In the genomic region with DNA sequence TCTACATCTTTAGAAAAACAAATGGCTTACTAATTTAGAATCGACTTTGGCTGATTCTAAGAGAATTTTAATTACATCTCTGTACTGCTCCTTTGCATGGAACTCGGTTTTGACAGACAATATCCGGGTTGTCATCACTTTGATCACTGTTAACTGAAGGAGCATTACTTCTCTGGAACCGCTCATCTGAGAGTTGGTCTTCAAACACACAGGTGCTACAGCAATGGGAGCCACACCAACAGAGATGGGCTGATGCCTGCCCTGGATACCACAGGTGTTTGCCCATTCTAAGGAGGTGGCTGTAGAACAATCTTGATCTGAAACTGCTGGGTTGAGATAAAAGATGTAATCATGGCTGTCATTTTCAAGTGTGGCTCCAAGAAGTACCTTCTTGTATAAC, we compare ENCODE assay signal across 36 cellular contexts. TPM values are rescaled to one million over a fixed set of nuclear protein-coding genes. Genes with fewer than 3 reads are reported as not detected.
A peak's percentile ranks its signal among the peaks of the same experiment; 100 is the strongest.
DNase-seq lines count a peak whose midpoint lies in the region; ATAC-seq, FAIRE-seq and TF ChIP-seq lines count a peak whose summit lies in the region.
"Had no signal": no experiment of that assay in that cellular context is flagged by ENCODE, and none has a peak within 500 bp of the region (broad histone marks: within the 10 kb centered on the region; RNA-seq: fewer than 3 reads in every experiment).

No MANE protein-coding gene starts in this region.

- H3K27ac ChIP-seq in CD8-positive, alpha-beta T cell (ENCODE audit: low read depth, low read length), result peak overlapping the region; percentile 3
- H3K27ac ChIP-seq in K562 (ENCODE audit: extremely low read depth, low read depth, low read length), result no peak overlapping the region
- H3K27ac ChIP-seq: cardiac muscle cell, colonic mucosa, epithelial cell of prostate, lower lobe of right lung, psoas muscle, tibial artery, vagina had no signal

- peaks cover 42% of the 10 kb centered on the region for H3K79me2 ChIP-seq in K562 (ENCODE audit: control insufficient read depth, insufficient read depth, low read length)

- H3K9me1 ChIP-seq in K562 (ENCODE audit: control insufficient read depth, insufficient read depth, low read length), result no peaks in the 10 kb centered on the region

- H4K20me1 ChIP-seq in K562 (replicated peaks; ENCODE audit: control insufficient read depth, insufficient read depth, low read length), result no peaks in the 10 kb centered on the region

- intact Hi-C loops in CD8-positive, alpha-beta T cell (cut with DNase I, micrococcal nuclease), result loop anchor here in 1 of 2 experiments (2.0 kb wide), 1 partner anchor 16 kb away; no protein-coding TSS in a partner anchor
- intact Hi-C loops in K562 (cut with micrococcal nuclease), result no loop called here

- no peak overlapping the region for H2AFZ ChIP-seq in K562 (ENCODE audit: low read depth, low read length)

- peaks cover 3% of the 10 kb centered on the region for H3K36me3 ChIP-seq in CD8-positive, alpha-beta T cell (ENCODE audit: insufficient read depth, low read length)
- H3K36me3 ChIP-seq in K562 (ENCODE audit: control insufficient read depth, insufficient read depth, low read length), result peaks cover 20% of the 10 kb centered on the region; the same call in 1 of the 3 replicates
- H3K36me3 ChIP-seq: cardiac muscle cell, colonic mucosa, HAP-1, lower lobe of right lung had no signal

- no peaks in the 10 kb centered on the region for H3K27me3 ChIP-seq in CD8-positive, alpha-beta T cell (ENCODE audit: insufficient read depth, low read length)
- no peaks in the 10 kb centered on the region for H3K27me3 ChIP-seq in K562 (ENCODE audit: control insufficient read depth in 2 of 2, insufficient read depth in 2 of 2, low read length in 2 of 2)
- H3K27me3 ChIP-seq: cardiac muscle cell, colonic mucosa, tibial artery, vagina had no signal

- 77% methylated on average over 4 of the region's 4 CpGs for WGBS in K562 (ENCODE audit: insufficient coverage, low coverage, missing lambda C conversion rate)

- peaks cover 8% of the 10 kb centered on the region for H3K9me3 Mint-ChIP-seq in activated T-cell treated with anti-CD3 and anti-CD28 coated beads, Interleukin-2, amount 50 U/mL, for 24 hours
- H3K9me3 Mint-ChIP-seq in CD8-positive, alpha-beta T cell, result peaks cover 3% of the 10 kb centered on the region
- peaks cover 9% of the 10 kb centered on the region for H3K9me3 Mint-ChIP-seq in activated CD4-positive, alpha-beta memory T cell treated with anti-CD3 and anti-CD28 coated beads, Interleukin-2, amount 10 ng/mL, durations not matched to agents 7 days and 5 days

- no peak for TF ChIP-seq EP300 in K562 (IDR thresholded peaks at IDR 0.05; ENCODE audit: low read length)

- H3K4me1 Mint-ChIP-seq in activated T-cell treated with anti-CD3 and anti-CD28 coated beads, Interleukin-2, amount 50 U/mL, for 24 hours (ENCODE audit: low read depth), result peaks cover 61% of the 10 kb centered on the region
- peaks cover 65% of the 10 kb centered on the region for H3K4me1 Mint-ChIP-seq in CD8-positive, alpha-beta T cell (ENCODE audit: low read depth)
- H3K4me1 Mint-ChIP-seq in activated CD4-positive, alpha-beta memory T cell treated with anti-CD3 and anti-CD28 coated beads, Interleukin-2, amount 10 ng/mL, durations not matched to agents 7 days and 5 days, result peaks cover 30% of the 10 kb centered on the region

- no peak for TF ChIP-seq POLR2A in K562 (conservative IDR thresholded peaks at IDR 0.05)

- BruUV-seq in K562 (replicated peaks; lab: Mats Ljungman, UMichigan), result no TSS peak

- no peak for DNase-seq in activated T-cell treated with anti-CD3 and anti-CD28 coated beads, Interleukin-2, amount 50 U/mL, for 24 hours
- DNase-seq in activated T-cell treated with anti-CD3 and anti-CD28 coated beads, Interleukin-2, amount 50 U/mL, for 48 hours, result no peak
- no peak for DNase-seq in CD8-positive, alpha-beta T cell
- DNase-seq in activated CD4-positive, alpha-beta memory T cell treated with anti-CD3 and anti-CD28 coated beads, Interleukin-2, amount 10 ng/mL, durations not matched to agents 7 days and 5 days, result no peak
- DNase-seq in K562 (ENCODE audit: extremely low read depth in 1 of 4, low spot score in 3 of 4), result no peak
- no peak for DNase-seq in GM20000 (ENCODE audit: low spot score)
- DNase-seq: activated CD8-positive, alpha-beta memory T cell treated with anti-CD3 and anti-CD28 coated beads, Interleukin-2, amount 50 U/mL, for 4 hours; activated gamma-delta T cell treated with Interleukin-2 at 50 U/mL for 16 hours; aorta; Caco-2; colonic mucosa; DMS79; effector CD4-positive, alpha-beta T cell; hippocampal formation; lower lobe of right lung; midbrain; natural killer cell; NCI-H1436 treated with DMSO at 0.1 percent for 48 hours; NCI-H226; NCI-H526 treated with DMSO at 0.1 percent for 48 hours; nucleus accumbens; PC-3; psoas muscle; stimulated activated CD8-positive, alpha-beta memory T cell treated with anti-CD3 and anti-CD28 coated beads, Interleukin-4, amount 100 ng/mL, for 48 hours; tibial artery had no signal

- no peaks in the 10 kb centered on the region for H3K27me3 Mint-ChIP-seq in activated T-cell treated with anti-CD3 and anti-CD28 coated beads, Interleukin-2, amount 50 U/mL, for 24 hours
- no peaks in the 10 kb centered on the region for H3K27me3 Mint-ChIP-seq in CD8-positive, alpha-beta T cell (ENCODE audit: low read depth)
- no peaks in the 10 kb centered on the region for H3K27me3 Mint-ChIP-seq in activated CD4-positive, alpha-beta memory T cell treated with anti-CD3 and anti-CD28 coated beads, Interleukin-2, amount 10 ng/mL, durations not matched to agents 7 days and 5 days
- H3K27me3 Mint-ChIP-seq: B cell had no signal

- H3K4me3 ChIP-seq in CD8-positive, alpha-beta T cell (ENCODE audit: low read depth, low read length), result no peak overlapping the region
- no peak overlapping the region for H3K4me3 ChIP-seq in K562
- H3K4me3 ChIP-seq: cardiac muscle cell, colonic mucosa, HAP-1, lower lobe of right lung, psoas muscle, tibial artery, vagina had no signal

- CTCF ChIA-PET in CD8-positive, alpha-beta T cell (lab: Charles Lee), result interaction anchor here (0.9 kb wide), 1 partner anchor 230 kb away, joined by 3 read pairs; no protein-coding TSS in a partner anchor
- CTCF ChIA-PET in activated CD4-positive, alpha-beta memory T cell treated with anti-CD3 and anti-CD28 coated beads, Interleukin-2, amount 10 ng/mL, durations not matched to agents 7 days and 5 days (lab: Charles Lee), result no interaction called here
- CTCF ChIA-PET in K562 (lab: Yijun Ruan, JAX; ENCODE audit: low intra/inter-chr PET ratio), result no interaction called here

- H3K4me3 Mint-ChIP-seq in activated T-cell treated with anti-CD3 and anti-CD28 coated beads, Interleukin-2, amount 50 U/mL, for 24 hours, result no peak overlapping the region
- peak overlapping the region; percentile 16 for H3K4me3 Mint-ChIP-seq in CD8-positive, alpha-beta T cell
- H3K4me3 Mint-ChIP-seq in activated CD4-positive, alpha-beta memory T cell treated with anti-CD3 and anti-CD28 coated beads, Interleukin-2, amount 10 ng/mL, durations not matched to agents 7 days and 5 days, result no peak overlapping the region
- H3K4me3 Mint-ChIP-seq: B cell, natural killer cell had no signal

- H3K4me1 ChIP-seq in CD8-positive, alpha-beta T cell (ENCODE audit: insufficient read depth, low read length), result peaks cover 8% of the 10 kb centered on the region
- no peaks in the 10 kb centered on the region for H3K4me1 ChIP-seq in K562 (replicated peaks in 1 of 2; ENCODE audit: control insufficient read depth in 2 of 2, insufficient read depth in 2 of 2, low read length in 2 of 2)
- H3K4me1 ChIP-seq: Caco-2, colonic mucosa, HAP-1, lower lobe of right lung, psoas muscle, tibial artery had no signal

- in situ Hi-C loops in K562 (cut with MboI), result no loop called here

- no peak for TF ChIP-seq RAD21 in K562 (CRISPR knock-in tag; conservative IDR thresholded peaks at IDR 0.05 in 1 of 2, IDR thresholded peaks at IDR 0.05 in 1 of 2)

- no peaks in the 10 kb centered on the region for H3K9me3 ChIP-seq in CD8-positive, alpha-beta T cell (ENCODE audit: low read length)
- H3K9me3 ChIP-seq in K562 (replicated peaks; ENCODE audit: control insufficient read depth, insufficient read depth, low read depth, low read length), result no peaks in the 10 kb centered on the region
- H3K9me3 ChIP-seq: Caco-2, colonic mucosa, HAP-1, lower lobe of right lung, psoas muscle, tibial artery, vagina had no signal

- peaks cover 84% of the 10 kb centered on the region for H3K36me3 Mint-ChIP-seq in activated T-cell treated with anti-CD3 and anti-CD28 coated beads, Interleukin-2, amount 50 U/mL, for 24 hours (ENCODE audit: low read depth)
- peaks cover 48% of the 10 kb centered on the region for H3K36me3 Mint-ChIP-seq in CD8-positive, alpha-beta T cell
- H3K36me3 Mint-ChIP-seq in activated CD4-positive, alpha-beta memory T cell treated with anti-CD3 and anti-CD28 coated beads, Interleukin-2, amount 10 ng/mL, durations not matched to agents 7 days and 5 days (ENCODE audit: low read depth), result peaks cover 62% of the 10 kb centered on the region
- H3K36me3 Mint-ChIP-seq: natural killer cell had no signal

- peak; percentile 32 for FAIRE-seq in K562 (lab: Jason Lieb, UNC)
- FAIRE-seq: G401.6, HepG2 had no signal

- no peak for TF ChIP-seq CTCF in CD8-positive, alpha-beta T cell (IDR thresholded peaks at IDR 0.05)
- no peak for TF ChIP-seq CTCF in K562 (IDR thresholded peaks at IDR 0.05 in 2 of 3, conservative IDR thresholded peaks at IDR 0.05 in 1 of 3; ENCODE audit: insufficient read depth in 2 of 3, low read depth in 1 of 3, low read length in 3 of 3)
- no peak for TF ChIP-seq CTCF in GM20000 (IDR thresholded peaks at IDR 0.05; ENCODE audit: extremely low read depth, missing control alignments)

- H3K27ac Mint-ChIP-seq in activated T-cell treated with anti-CD3 and anti-CD28 coated beads, Interleukin-2, amount 50 U/mL, for 24 hours, result peak overlapping the region; percentile 87
- H3K27ac Mint-ChIP-seq in CD8-positive, alpha-beta T cell, result peak overlapping the region; percentile 92
- peak overlapping the region; percentile 80 for H3K27ac Mint-ChIP-seq in activated CD4-positive, alpha-beta memory T cell treated with anti-CD3 and anti-CD28 coated beads, Interleukin-2, amount 10 ng/mL, durations not matched to agents 7 days and 5 days
- H3K27ac Mint-ChIP-seq: B cell had no signal

- H3K4me2 ChIP-seq in K562 (ENCODE audit: insufficient read depth, low read length), result no peak overlapping the region

- no peak overlapping the region for H3K9ac ChIP-seq in K562 (ENCODE audit: insufficient read depth in 1 of 2, low read depth in 2 of 2, low read length in 2 of 2)

- POLR2A ChIA-PET in CD8-positive, alpha-beta T cell (lab: Charles Lee), result no interaction called here
- POLR2A ChIA-PET in activated CD4-positive, alpha-beta memory T cell treated with anti-CD3 and anti-CD28 coated beads, Interleukin-2, amount 10 ng/mL, durations not matched to agents 7 days and 5 days (lab: Charles Lee), result interaction anchor here (0.7 to 1.0 kb wide), 2 partner anchors 15 to 20 kb away, joined by 4 read pairs; no protein-coding TSS in a partner anchor
- POLR2A ChIA-PET in K562 (lab: Yijun Ruan, JAX), result interaction anchor here (0.5 kb wide), 1 partner anchor 43 kb away, joined by 3 read pairs; no protein-coding TSS in a partner anchor

- ATAC-seq in CD8-positive, alpha-beta T cell, result peak; percentile 40
- ATAC-seq in K562 (no peak), HG02970 (IDR thresholded peaks at IDR 0.05; ENCODE audit: low FRiP score, unreplicated experiment) (no peak), HG03095 (IDR thresholded peaks at IDR 0.05; ENCODE audit: unreplicated experiment) (no peak)
- ATAC-seq: HepG2, lower lobe of right lung, natural killer cell, PC-3, psoas muscle, sciatic nerve had no signal

RNA-seq across cellular contexts. Expression of a gene that starts 21.6 kb away (rescaled TPM):
- total RNA-seq in CD8-positive, alpha-beta T cell, result 10 to 100 TPM; 42.8 to 45.9 TPM
- 10 to 100 TPM; 46.1 to 49.6 TPM for total RNA-seq in activated CD4-positive, alpha-beta memory T cell treated with anti-CD3 and anti-CD28 coated beads, Interleukin-2, amount 10 ng/mL, durations not matched to agents 7 days and 5 days
- total RNA-seq in K562 (2011; cell fraction: chromatin; rRNA removed; ENCODE audit: low replicate concordance), result 87.8 and 153 TPM in 2 replicates
- 34.2 and 36.7 TPM in 2 replicates for total RNA-seq in K562 (2011; cell fraction: nucleolus; rRNA removed)
- 60.3 and 95.4 TPM in 2 replicates for total RNA-seq in K562 (2011; cell fraction: nucleoplasm; rRNA removed)
- total RNA-seq in K562 (2014; rRNA removed) (13.8 and 15.4 TPM in 2 replicates), K562 (2014; rRNA removed; fragmentation: Illumina TruSeq; extraction: Trizol) (29.0 and 32.4 TPM in 2 replicates), K562 (2015; rRNA removed; fragmentation: Illumina TruSeq; extraction: Trizol) (22.7 and 23.5 TPM in 2 replicates), K562 (2021) (21.4 and 21.5 TPM in 2 replicates)
- polyA plus RNA-seq in K562 (2011; rRNA removed) (29.9 and 30.6 TPM in 2 replicates), K562 (2014; fragmentation: Illumina TruSeq; extraction: Trizol) (24.6 and 27.3 TPM in 2 replicates), K562 (2014; fragmentation: Nextera tagmentation; extraction: Ambion mirVana) (10 to 100 TPM; 28.9 to 31.4 TPM), K562 (2014; rRNA removed) (18.5 and 21.5 TPM in 2 replicates)
- polyA plus RNA-seq in K562 (2011; cell fraction: cytosol; rRNA removed), result 6.2 and 13.3 TPM in 2 replicates
- polyA plus RNA-seq in K562 (2011; cell fraction: nucleus; rRNA removed), result 64.9 and 74.1 TPM in 2 replicates
- 14.5 and 17.7 TPM in 2 replicates for polyA plus RNA-seq in K562 (2012)
- polyA minus RNA-seq in K562 (2011; rRNA and poly(A)+ RNA removed), result 46.1 and 56.9 TPM in 2 replicates
- polyA minus RNA-seq in K562 (2011; cell fraction: cytosol; rRNA and poly(A)+ RNA removed), result 17.2 and 29.3 TPM in 2 replicates
- 35.5 and 57.6 TPM in 2 replicates for polyA minus RNA-seq in K562 (2011; cell fraction: nucleus; rRNA and poly(A)+ RNA removed)

RNA-seq across cellular contexts. Expression of a gene that starts 22.0 kb away (rescaled TPM):
- total RNA-seq in CD8-positive, alpha-beta T cell, result 10 to 100 TPM; 17.2 to 19.9 TPM
- total RNA-seq in activated CD4-positive, alpha-beta memory T cell treated with anti-CD3 and anti-CD28 coated beads, Interleukin-2, amount 10 ng/mL, durations not matched to agents 7 days and 5 days, result 10 to 100 TPM; 23.1 to 23.3 TPM
- total RNA-seq in K562 (2011; cell fraction: chromatin; rRNA removed; ENCODE audit: low replicate concordance), result 24.7 and 30.7 TPM in 2 replicates
- total RNA-seq in K562 (2011; cell fraction: nucleolus; rRNA removed), result 8.3 and 9.0 TPM in 2 replicates
- total RNA-seq in K562 (2011; cell fraction: nucleoplasm; rRNA removed), result 14.7 and 15.6 TPM in 2 replicates
- total RNA-seq in K562 (2014; rRNA removed) (7.5 and 7.6 TPM in 2 replicates), K562 (2014; rRNA removed; fragmentation: Illumina TruSeq; extraction: Trizol) (7.7 and 9.0 TPM in 2 replicates), K562 (2015; rRNA removed; fragmentation: Illumina TruSeq; extraction: Trizol) (6.7 and 6.8 TPM in 2 replicates), K562 (2021) (8.6 and 10.1 TPM in 2 replicates)
- polyA plus RNA-seq in K562 (2011; rRNA removed) (7.4 and 8.6 TPM in 2 replicates), K562 (2014; fragmentation: Illumina TruSeq; extraction: Trizol) (5.6 and 5.7 TPM in 2 replicates), K562 (2014; fragmentation: Nextera tagmentation; extraction: Ambion mirVana) (1 to 10 TPM; 1.8 to 2.7 TPM), K562 (2014; rRNA removed) (5.2 and 5.7 TPM in 2 replicates)
- polyA plus RNA-seq in K562 (2011; cell fraction: cytosol; rRNA removed), result 4.7 and 4.9 TPM in 2 replicates
- 7.9 and 8.3 TPM in 2 replicates for polyA plus RNA-seq in K562 (2011; cell fraction: nucleus; rRNA removed)
- polyA plus RNA-seq in K562 (2012), result 3.9 and 4.9 TPM in 2 replicates
- polyA minus RNA-seq in K562 (2011; rRNA and poly(A)+ RNA removed), result 26.7 and 28.2 TPM in 2 replicates
- 6.7 and 8.5 TPM in 2 replicates for polyA minus RNA-seq in K562 (2011; cell fraction: cytosol; rRNA and poly(A)+ RNA removed)
- polyA minus RNA-seq in K562 (2011; cell fraction: nucleus; rRNA and poly(A)+ RNA removed), result 9.3 and 13.8 TPM in 2 replicates

RNA-seq across cellular contexts. Expression of a gene that starts 51.7 kb away (rescaled TPM):
- 1 to 10 TPM in 1 of 2 experiments, under 1 TPM in 1; 0.92 to 1.2 TPM for total RNA-seq in CD8-positive, alpha-beta T cell
- total RNA-seq in activated CD4-positive, alpha-beta memory T cell treated with anti-CD3 and anti-CD28 coated beads, Interleukin-2, amount 10 ng/mL, durations not matched to agents 7 days and 5 days, result under 1 TPM; 0.33 to 0.43 TPM
- not detected in 2 replicates for total RNA-seq in K562 (2011; cell fraction: chromatin; rRNA removed; ENCODE audit: low replicate concordance)
- total RNA-seq in K562 (2011; cell fraction: nucleolus; rRNA removed), result not detected in 2 replicates
- total RNA-seq in K562 (2011; cell fraction: nucleoplasm; rRNA removed), result not detected in 2 replicates
- total RNA-seq in K562 (2014; rRNA removed) (not detected in 2 replicates), K562 (2014; rRNA removed; fragmentation: Illumina TruSeq; extraction: Trizol) (not detected in 2 replicates), K562 (2015; rRNA removed; fragmentation: Illumina TruSeq; extraction: Trizol) (not detected in 2 replicates), K562 (2021) (not detected in 2 replicates)
- polyA plus RNA-seq in K562 (2011; rRNA removed) (0.09 TPM in 1 of 2 replicates, not detected in the other), K562 (2014; fragmentation: Illumina TruSeq; extraction: Trizol) (not detected in 2 replicates), K562 (2014; fragmentation: Nextera tagmentation; extraction: Ambion mirVana) (not detected), K562 (2014; rRNA removed) (not detected in 2 replicates)
- 0.10 TPM in 1 of 2 replicates, not detected in the other for polyA plus RNA-seq in K562 (2011; cell fraction: cytosol; rRNA removed)
- not detected in 2 replicates for polyA plus RNA-seq in K562 (2011; cell fraction: nucleus; rRNA removed)
- 0.30 TPM in 1 of 2 replicates, not detected in the other for polyA plus RNA-seq in K562 (2012)
- polyA minus RNA-seq in K562 (2011; rRNA and poly(A)+ RNA removed), result not detected in 2 replicates
- polyA minus RNA-seq in K562 (2011; cell fraction: cytosol; rRNA and poly(A)+ RNA removed), result not detected in 2 replicates
- not detected in 2 replicates for polyA minus RNA-seq in K562 (2011; cell fraction: nucleus; rRNA and poly(A)+ RNA removed)
- total RNA-seq: aorta, Caco-2, cardiac muscle cell, HepG2, LHCN-M2, lower lobe of right lung had no signal
- polyA plus RNA-seq: aorta, cardiac muscle cell, HepG2 had no signal
